In the genomic region with DNA sequence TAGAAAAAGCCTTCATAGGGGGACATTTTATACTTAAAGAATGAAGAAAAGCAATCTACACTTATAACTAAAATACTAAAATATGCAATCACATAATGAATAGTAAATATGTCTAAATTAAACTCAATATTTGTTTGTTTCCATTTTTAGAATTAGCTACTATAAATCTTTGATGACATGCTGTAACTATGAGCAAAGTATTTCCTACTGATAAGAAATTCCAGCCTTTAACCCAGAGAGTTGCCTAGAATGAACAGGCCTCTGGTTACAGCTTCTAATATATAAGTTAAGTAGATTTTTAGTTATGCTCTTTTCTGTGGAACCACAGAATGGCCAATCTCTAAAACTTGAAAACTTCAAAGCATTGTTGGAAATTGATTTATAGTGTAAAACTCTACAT, we compare ENCODE assay signal across 3 cellular contexts.
TF ChIP-seq lines count a peak whose summit lies in the region.

No MANE protein-coding gene starts in this region.

TF ChIP-seq in IMR-90, 13 proteins besides CTCF, POLR2A, EP300 and RAD21:
- no peak for TF ChIP-seq MXI1 (IDR thresholded peaks at IDR 0.05; ENCODE audit: borderline replicate concordance, low read depth, low read length)
- TF ChIP-seq CEBPB (IDR thresholded peaks at IDR 0.05; ENCODE audit: low read depth, low read length), result no peak
- no peak for TF ChIP-seq MAZ (IDR thresholded peaks at IDR 0.05; ENCODE audit: borderline replicate concordance, low read depth, low read length)

TF ChIP-seq in K562, 482 proteins besides CTCF, POLR2A, EP300 and RAD21:
- TF ChIP-seq MEIS2 (IDR thresholded peaks at IDR 0.05; ENCODE audit: partially characterized antibody) (peak; percentile 72), KAT8 (IDR thresholded peaks at IDR 0.05; ENCODE audit: low read depth) (no peak), ZFX (CRISPR knock-in tag; IDR thresholded peaks at IDR 0.05) (no peak), HDAC2 (IDR thresholded peaks at IDR 0.05) (no peak), MEF2A (IDR thresholded peaks at IDR 0.05; ENCODE audit: control insufficient read depth, low read depth, low read length) (peak; percentile 68; the same call in 1 of the 2 replicates), RFX1 (IDR thresholded peaks at IDR 0.05) (0 out of 2 replicates have a peak, but pooled peaks have one; percentile 10)
- TF ChIP-seq, protein P1, sequence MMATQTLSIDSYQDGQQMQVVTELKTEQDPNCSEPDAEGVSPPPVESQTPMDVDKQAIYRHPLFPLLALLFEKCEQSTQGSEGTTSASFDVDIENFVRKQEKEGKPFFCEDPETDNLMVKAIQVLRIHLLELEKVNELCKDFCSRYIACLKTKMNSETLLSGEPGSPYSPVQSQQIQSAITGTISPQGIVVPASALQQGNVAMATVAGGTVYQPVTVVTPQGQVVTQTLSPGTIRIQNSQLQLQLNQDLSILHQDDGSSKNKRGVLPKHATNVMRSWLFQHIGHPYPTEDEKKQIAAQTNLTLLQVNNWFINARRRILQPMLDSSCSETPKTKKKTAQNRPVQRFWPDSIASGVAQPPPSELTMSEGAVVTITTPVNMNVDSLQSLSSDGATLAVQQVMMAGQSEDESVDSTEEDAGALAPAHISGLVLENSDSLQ (IDR thresholded peaks at IDR 0.05), result peak; percentile 60; the same call in 1 of the 2 replicates
- TF ChIP-seq, protein P2, sequence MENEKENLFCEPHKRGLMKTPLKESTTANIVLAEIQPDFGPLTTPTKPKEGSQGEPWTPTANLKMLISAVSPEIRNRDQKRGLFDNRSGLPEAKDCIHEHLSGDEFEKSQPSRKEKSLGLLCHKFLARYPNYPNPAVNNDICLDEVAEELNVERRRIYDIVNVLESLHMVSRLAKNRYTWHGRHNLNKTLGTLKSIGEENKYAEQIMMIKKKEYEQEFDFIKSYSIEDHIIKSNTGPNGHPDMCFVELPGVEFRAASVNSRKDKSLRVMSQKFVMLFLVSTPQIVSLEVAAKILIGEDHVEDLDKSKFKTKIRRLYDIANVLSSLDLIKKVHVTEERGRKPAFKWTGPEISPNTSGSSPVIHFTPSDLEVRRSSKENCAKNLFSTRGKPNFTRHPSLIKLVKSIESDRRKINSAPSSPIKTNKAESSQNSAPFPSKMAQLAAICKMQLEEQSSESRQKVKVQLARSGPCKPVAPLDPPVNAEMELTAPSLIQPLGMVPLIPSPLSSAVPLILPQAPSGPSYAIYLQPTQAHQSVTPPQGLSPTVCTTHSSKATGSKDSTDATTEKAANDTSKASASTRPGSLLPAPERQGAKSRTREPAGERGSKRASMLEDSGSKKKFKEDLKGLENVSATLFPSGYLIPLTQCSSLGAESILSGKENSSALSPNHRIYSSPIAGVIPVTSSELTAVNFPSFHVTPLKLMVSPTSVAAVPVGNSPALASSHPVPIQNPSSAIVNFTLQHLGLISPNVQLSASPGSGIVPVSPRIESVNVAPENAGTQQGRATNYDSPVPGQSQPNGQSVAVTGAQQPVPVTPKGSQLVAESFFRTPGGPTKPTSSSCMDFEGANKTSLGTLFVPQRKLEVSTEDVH (IDR thresholded peaks at IDR 0.05; ENCODE audit: low read depth, partially characterized antibody), result no peak
- TF ChIP-seq, protein P3, sequence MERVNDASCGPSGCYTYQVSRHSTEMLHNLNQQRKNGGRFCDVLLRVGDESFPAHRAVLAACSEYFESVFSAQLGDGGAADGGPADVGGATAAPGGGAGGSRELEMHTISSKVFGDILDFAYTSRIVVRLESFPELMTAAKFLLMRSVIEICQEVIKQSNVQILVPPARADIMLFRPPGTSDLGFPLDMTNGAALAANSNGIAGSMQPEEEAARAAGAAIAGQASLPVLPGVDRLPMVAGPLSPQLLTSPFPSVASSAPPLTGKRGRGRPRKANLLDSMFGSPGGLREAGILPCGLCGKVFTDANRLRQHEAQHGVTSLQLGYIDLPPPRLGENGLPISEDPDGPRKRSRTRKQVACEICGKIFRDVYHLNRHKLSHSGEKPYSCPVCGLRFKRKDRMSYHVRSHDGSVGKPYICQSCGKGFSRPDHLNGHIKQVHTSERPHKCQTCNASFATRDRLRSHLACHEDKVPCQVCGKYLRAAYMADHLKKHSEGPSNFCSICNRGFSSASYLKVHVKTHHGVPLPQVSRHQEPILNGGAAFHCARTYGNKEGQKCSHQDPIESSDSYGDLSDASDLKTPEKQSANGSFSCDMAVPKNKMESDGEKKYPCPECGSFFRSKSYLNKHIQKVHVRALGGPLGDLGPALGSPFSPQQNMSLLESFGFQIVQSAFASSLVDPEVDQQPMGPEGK (CRISPR knock-in tag; IDR thresholded peaks at IDR 0.05; ENCODE audit: borderline replicate concordance), result no peak
- TF ChIP-seq, protein P4, sequence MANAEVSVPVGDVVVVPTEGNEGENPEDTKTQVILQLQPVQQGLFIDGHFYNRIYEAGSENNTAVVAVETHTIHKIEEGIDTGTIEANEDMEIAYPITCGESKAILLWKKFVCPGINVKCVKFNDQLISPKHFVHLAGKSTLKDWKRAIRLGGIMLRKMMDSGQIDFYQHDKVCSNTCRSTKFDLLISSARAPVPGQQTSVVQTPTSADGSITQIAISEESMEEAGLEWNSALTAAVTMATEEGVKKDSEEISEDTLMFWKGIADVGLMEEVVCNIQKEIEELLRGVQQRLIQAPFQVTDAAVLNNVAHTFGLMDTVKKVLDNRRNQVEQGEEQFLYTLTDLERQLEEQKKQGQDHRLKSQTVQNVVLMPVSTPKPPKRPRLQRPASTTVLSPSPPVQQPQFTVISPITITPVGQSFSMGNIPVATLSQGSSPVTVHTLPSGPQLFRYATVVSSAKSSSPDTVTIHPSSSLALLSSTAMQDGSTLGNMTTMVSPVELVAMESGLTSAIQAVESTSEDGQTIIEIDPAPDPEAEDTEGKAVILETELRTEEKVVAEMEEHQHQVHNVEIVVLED (CRISPR knock-in tag; IDR thresholded peaks at IDR 0.05), result no peak

TF ChIP-seq in WTC11, 78 proteins besides CTCF, POLR2A, EP300 and RAD21 (continues in another document):
- TF ChIP-seq FOXK1 (CRISPR knock-in tag; IDR thresholded peaks at IDR 0.05), result no peak
- TF ChIP-seq, protein P5, sequence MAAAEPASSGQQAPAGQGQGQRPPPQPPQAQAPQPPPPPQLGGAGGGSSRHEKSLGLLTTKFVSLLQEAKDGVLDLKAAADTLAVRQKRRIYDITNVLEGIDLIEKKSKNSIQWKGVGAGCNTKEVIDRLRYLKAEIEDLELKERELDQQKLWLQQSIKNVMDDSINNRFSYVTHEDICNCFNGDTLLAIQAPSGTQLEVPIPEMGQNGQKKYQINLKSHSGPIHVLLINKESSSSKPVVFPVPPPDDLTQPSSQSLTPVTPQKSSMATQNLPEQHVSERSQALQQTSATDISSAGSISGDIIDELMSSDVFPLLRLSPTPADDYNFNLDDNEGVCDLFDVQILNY (CRISPR knock-in tag; IDR thresholded peaks at IDR 0.05), result no peak
- TF ChIP-seq, protein P6, sequence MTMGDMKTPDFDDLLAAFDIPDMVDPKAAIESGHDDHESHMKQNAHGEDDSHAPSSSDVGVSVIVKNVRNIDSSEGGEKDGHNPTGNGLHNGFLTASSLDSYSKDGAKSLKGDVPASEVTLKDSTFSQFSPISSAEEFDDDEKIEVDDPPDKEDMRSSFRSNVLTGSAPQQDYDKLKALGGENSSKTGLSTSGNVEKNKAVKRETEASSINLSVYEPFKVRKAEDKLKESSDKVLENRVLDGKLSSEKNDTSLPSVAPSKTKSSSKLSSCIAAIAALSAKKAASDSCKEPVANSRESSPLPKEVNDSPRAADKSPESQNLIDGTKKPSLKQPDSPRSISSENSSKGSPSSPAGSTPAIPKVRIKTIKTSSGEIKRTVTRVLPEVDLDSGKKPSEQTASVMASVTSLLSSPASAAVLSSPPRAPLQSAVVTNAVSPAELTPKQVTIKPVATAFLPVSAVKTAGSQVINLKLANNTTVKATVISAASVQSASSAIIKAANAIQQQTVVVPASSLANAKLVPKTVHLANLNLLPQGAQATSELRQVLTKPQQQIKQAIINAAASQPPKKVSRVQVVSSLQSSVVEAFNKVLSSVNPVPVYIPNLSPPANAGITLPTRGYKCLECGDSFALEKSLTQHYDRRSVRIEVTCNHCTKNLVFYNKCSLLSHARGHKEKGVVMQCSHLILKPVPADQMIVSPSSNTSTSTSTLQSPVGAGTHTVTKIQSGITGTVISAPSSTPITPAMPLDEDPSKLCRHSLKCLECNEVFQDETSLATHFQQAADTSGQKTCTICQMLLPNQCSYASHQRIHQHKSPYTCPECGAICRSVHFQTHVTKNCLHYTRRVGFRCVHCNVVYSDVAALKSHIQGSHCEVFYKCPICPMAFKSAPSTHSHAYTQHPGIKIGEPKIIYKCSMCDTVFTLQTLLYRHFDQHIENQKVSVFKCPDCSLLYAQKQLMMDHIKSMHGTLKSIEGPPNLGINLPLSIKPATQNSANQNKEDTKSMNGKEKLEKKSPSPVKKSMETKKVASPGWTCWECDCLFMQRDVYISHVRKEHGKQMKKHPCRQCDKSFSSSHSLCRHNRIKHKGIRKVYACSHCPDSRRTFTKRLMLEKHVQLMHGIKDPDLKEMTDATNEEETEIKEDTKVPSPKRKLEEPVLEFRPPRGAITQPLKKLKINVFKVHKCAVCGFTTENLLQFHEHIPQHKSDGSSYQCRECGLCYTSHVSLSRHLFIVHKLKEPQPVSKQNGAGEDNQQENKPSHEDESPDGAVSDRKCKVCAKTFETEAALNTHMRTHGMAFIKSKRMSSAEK (CRISPR knock-in tag; IDR thresholded peaks at IDR 0.05; ENCODE audit: borderline replicate concordance), result no peak
- TF ChIP-seq ZNF138 (CRISPR knock-in tag; conservative IDR thresholded peaks at IDR 0.05), result no peak
- TF ChIP-seq, protein P7, sequence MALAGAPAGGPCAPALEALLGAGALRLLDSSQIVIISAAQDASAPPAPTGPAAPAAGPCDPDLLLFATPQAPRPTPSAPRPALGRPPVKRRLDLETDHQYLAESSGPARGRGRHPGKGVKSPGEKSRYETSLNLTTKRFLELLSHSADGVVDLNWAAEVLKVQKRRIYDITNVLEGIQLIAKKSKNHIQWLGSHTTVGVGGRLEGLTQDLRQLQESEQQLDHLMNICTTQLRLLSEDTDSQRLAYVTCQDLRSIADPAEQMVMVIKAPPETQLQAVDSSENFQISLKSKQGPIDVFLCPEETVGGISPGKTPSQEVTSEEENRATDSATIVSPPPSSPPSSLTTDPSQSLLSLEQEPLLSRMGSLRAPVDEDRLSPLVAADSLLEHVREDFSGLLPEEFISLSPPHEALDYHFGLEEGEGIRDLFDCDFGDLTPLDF (CRISPR knock-in tag; IDR thresholded peaks at IDR 0.05), result no peak
- TF ChIP-seq, protein P8, sequence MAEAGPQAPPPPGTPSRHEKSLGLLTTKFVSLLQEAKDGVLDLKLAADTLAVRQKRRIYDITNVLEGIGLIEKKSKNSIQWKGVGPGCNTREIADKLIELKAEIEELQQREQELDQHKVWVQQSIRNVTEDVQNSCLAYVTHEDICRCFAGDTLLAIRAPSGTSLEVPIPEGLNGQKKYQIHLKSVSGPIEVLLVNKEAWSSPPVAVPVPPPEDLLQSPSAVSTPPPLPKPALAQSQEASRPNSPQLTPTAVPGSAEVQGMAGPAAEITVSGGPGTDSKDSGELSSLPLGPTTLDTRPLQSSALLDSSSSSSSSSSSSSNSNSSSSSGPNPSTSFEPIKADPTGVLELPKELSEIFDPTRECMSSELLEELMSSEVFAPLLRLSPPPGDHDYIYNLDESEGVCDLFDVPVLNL (CRISPR knock-in tag; IDR thresholded peaks at IDR 0.05; ENCODE audit: borderline replicate concordance, low read depth), result no peak
- TF ChIP-seq SMAD4 (CRISPR knock-in tag; IDR thresholded peaks at IDR 0.05), result no peak
- TF ChIP-seq NR1H2 (CRISPR knock-in tag; IDR thresholded peaks at IDR 0.05), result no peak
- no peak for TF ChIP-seq IRF2 (CRISPR knock-in tag; IDR thresholded peaks at IDR 0.05; ENCODE audit: borderline replicate concordance, low read depth)
- TF ChIP-seq, protein P9, sequence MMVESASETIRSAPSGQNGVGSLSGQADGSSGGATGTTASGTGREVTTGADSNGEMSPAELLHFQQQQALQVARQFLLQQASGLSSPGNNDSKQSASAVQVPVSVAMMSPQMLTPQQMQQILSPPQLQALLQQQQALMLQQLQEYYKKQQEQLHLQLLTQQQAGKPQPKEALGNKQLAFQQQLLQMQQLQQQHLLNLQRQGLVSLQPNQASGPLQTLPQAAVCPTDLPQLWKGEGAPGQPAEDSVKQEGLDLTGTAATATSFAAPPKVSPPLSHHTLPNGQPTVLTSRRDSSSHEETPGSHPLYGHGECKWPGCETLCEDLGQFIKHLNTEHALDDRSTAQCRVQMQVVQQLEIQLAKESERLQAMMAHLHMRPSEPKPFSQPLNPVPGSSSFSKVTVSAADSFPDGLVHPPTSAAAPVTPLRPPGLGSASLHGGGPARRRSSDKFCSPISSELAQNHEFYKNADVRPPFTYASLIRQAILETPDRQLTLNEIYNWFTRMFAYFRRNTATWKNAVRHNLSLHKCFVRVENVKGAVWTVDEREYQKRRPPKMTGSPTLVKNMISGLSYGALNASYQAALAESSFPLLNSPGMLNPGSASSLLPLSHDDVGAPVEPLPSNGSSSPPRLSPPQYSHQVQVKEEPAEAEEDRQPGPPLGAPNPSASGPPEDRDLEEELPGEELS (CRISPR knock-in tag; IDR thresholded peaks at IDR 0.05), result no peak
- TF ChIP-seq, protein P10, sequence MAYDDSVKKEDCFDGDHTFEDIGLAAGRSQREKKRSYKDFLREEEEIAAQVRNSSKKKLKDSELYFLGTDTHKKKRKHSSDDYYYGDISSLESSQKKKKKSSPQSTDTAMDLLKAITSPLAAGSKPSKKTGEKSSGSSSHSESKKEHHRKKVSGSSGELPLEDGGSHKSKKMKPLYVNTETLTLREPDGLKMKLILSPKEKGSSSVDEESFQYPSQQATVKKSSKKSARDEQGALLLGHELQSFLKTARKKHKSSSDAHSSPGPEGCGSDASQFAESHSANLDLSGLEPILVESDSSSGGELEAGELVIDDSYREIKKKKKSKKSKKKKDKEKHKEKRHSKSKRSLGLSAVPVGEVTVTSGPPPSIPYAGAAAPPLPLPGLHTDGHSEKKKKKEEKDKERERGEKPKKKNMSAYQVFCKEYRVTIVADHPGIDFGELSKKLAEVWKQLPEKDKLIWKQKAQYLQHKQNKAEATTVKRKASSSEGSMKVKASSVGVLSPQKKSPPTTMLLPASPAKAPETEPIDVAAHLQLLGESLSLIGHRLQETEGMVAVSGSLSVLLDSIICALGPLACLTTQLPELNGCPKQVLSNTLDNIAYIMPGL (CRISPR knock-in tag; IDR thresholded peaks at IDR 0.05), result no peak
- TF ChIP-seq, protein P11, sequence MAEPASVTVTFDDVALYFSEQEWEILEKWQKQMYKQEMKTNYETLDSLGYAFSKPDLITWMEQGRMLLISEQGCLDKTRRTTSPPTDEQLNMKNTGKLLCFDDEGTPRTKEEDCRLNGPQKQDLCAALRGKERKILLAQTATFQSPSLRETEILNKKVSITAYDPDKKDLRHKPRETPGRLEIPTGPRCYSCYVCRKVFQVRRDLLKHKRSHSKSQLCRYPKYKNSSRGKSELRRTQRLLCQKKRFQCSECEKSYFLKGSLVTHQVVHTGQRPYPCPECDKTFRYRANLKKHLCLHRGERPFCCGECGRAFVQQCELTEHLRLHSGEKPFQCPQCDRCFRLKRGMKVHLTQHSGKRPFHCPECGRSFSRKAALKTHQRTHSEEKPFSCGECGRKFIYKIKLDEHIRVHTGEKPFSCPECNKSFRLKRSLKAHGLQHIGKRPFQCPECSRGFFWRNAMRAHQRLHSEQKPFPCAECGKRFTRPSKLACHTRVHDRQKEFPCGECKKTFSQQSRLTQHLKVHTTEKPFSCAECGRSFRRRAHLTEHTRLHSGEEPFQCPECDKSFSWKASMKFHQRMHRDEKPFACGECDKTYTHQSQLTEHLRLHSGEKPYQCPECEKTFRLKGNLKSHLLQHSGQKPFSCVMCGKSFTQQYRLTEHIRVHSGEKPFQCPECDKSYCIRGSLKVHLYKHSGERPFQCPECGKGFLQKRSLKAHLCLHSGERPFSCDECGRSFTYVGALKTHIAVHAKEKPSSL (CRISPR knock-in tag; conservative IDR thresholded peaks at IDR 0.05), result no peak
- no peak for TF ChIP-seq CREB1 (CRISPR knock-in tag; IDR thresholded peaks at IDR 0.05)
- no peak for TF ChIP-seq ZNF263 (CRISPR knock-in tag; IDR thresholded peaks at IDR 0.05; ENCODE audit: low read depth)
